ENCODE assay signal across 13 cellular contexts in the genomic region with DNA sequence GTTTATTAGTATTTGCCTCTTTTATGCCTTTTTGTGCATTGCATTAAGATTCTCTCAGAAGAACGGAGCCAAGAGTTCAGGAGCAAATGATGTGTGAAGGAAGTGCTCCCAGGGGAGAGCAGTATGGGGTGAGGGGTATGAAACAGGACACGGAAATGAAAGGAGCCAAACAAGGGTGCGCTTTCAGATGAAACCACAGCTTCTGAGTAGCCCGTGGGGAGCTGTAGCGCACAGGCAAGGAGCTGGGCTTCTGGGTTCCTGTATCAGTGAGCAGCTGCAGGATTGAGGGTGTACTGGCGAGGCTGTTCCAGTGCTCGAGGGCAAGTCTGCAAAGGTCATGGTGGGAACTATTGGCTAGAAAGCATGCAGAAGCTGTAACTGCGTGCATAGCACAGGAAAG. TPM values are rescaled to one million over a fixed set of nuclear protein-coding genes. Genes with fewer than 3 reads are reported as not detected.
DNase-seq lines count a peak whose midpoint lies in the region; ATAC-seq and TF ChIP-seq lines count a peak whose summit lies in the region.
"Had no signal": no experiment of that assay in that cellular context is flagged by ENCODE, and none has a peak within 500 bp of the region (broad histone marks: within the 10 kb centered on the region; RNA-seq: fewer than 3 reads in every experiment).

No MANE protein-coding gene starts in this region.

- intact Hi-C loops in right cardiac atrium (cut with DNase I): no loop called here

- WGBS in right cardiac atrium: 56% methylated on average over 8 of the region's 8 CpGs

- TF ChIP-seq CTCF in GM12864 (IDR thresholded peaks at IDR 0.05; ENCODE audit: low read depth, low read length, missing control alignments): no peak
- no peak for TF ChIP-seq CTCF in astrocyte of the spinal cord (IDR thresholded peaks at IDR 0.05; ENCODE audit: low read depth, low read length)
- no peak for TF ChIP-seq CTCF in foreskin keratinocyte (conservative IDR thresholded peaks at IDR 0.05)

- H3K27ac ChIP-seq in right cardiac atrium (ENCODE audit: low read length) (no peak overlapping the region), foreskin keratinocyte (no peak overlapping the region)

- no peaks in the 10 kb centered on the region for H3K4me1 ChIP-seq in right cardiac atrium (ENCODE audit: control insufficient read depth, insufficient read depth, low read length)
- peaks cover 12% of the 10 kb centered on the region for H3K4me1 ChIP-seq in foreskin keratinocyte
- H3K4me1 ChIP-seq: Caco-2 had no signal

- in situ Hi-C loops in astrocyte of the spinal cord (cut with HindIII; ENCODE audit: low sequenced_read_pairs): no loop called here

- ATAC-seq in GM21526 (IDR thresholded peaks at IDR 0.05; ENCODE audit: low FRiP score, unreplicated experiment) (peak; percentile 88), HG03575 (IDR thresholded peaks at IDR 0.05; ENCODE audit: extremely low read depth, insufficient number of reproducible peaks, low FRiP score, unreplicated experiment) (peak; percentile 61), right cardiac atrium (no peak), GM18873 (IDR thresholded peaks at IDR 0.05; ENCODE audit: low FRiP score, unreplicated experiment) (no peak), foreskin keratinocyte (no peak)
- ATAC-seq in activated CD4-positive, CD25-positive, alpha-beta regulatory T cell treated with anti-CD3 and anti-CD28 coated beads, Interleukin-2, amount 50 U/mL, for 24 hours: no peak
- ATAC-seq: naive thymus-derived CD8-positive, alpha-beta T cell had no signal

- peak; percentile 16 for DNase-seq in GM12864 (ENCODE audit: low read depth)
- DNase-seq in astrocyte of the spinal cord (ENCODE audit: low read depth, low spot score): peak; percentile 7
- DNase-seq in right cardiac atrium: no peak
- no peak for DNase-seq in foreskin keratinocyte
- DNase-seq: aorta; Caco-2; HFFc6; naive thymus-derived CD8-positive, alpha-beta T cell; NCI-H510A treated with DMSO at 0.1 percent for 48 hours had no signal

- H3K27me3 ChIP-seq in right cardiac atrium (ENCODE audit: control insufficient read depth, insufficient read depth) (no peaks in the 10 kb centered on the region), foreskin keratinocyte (no peaks in the 10 kb centered on the region)

- H3K9me3 ChIP-seq in right cardiac atrium (ENCODE audit: control insufficient read depth, low read length): no peaks in the 10 kb centered on the region
- H3K9me3 ChIP-seq: Caco-2 had no signal

- no peak overlapping the region for H3K4me3 ChIP-seq in GM12864 (ENCODE audit: low read depth, low read length)
- no peak overlapping the region for H3K4me3 ChIP-seq in astrocyte of the spinal cord (ENCODE audit: low read depth, low read length)
- no peak overlapping the region for H3K4me3 ChIP-seq in right cardiac atrium (ENCODE audit: low read length)

RNA-seq across cellular contexts. Expression of a gene that starts 25.4 kb away (rescaled TPM):
- total RNA-seq in right cardiac atrium (1 to 10 TPM; 2.1 to 2.9 (median 2.6) TPM), foreskin keratinocyte (9.7 and 10.2 TPM in 2 replicates)
- polyA plus RNA-seq in right cardiac atrium (0.75 TPM), foreskin keratinocyte (2.5 and 3.0 TPM in 2 replicates)
- total RNA-seq: HFFc6 had no signal

Comparison
In these comparisons a context has a peak if more than half of its experiments do, and no peak if none do; other contexts are left out.
1. DNase-seq: peak in GM12864 (single experiment) and astrocyte of the spinal cord (single experiment); none in right cardiac atrium (0 of 3) and foreskin keratinocyte (0 of 2).
2. ATAC-seq: peak in GM21526 (single experiment) and HG03575 (single experiment); none in right cardiac atrium (0 of 2), GM18873 (single experiment), activated CD4-positive, CD25-positive, alpha-beta regulatory T cell treated with anti-CD3 and anti-CD28 coated beads, Interleukin-2, amount 50 U/mL, for 24 hours (0 of 2) and foreskin keratinocyte (single experiment).